Comparison of ENCODE assay signal across 13 cellular contexts in the genomic region with DNA sequence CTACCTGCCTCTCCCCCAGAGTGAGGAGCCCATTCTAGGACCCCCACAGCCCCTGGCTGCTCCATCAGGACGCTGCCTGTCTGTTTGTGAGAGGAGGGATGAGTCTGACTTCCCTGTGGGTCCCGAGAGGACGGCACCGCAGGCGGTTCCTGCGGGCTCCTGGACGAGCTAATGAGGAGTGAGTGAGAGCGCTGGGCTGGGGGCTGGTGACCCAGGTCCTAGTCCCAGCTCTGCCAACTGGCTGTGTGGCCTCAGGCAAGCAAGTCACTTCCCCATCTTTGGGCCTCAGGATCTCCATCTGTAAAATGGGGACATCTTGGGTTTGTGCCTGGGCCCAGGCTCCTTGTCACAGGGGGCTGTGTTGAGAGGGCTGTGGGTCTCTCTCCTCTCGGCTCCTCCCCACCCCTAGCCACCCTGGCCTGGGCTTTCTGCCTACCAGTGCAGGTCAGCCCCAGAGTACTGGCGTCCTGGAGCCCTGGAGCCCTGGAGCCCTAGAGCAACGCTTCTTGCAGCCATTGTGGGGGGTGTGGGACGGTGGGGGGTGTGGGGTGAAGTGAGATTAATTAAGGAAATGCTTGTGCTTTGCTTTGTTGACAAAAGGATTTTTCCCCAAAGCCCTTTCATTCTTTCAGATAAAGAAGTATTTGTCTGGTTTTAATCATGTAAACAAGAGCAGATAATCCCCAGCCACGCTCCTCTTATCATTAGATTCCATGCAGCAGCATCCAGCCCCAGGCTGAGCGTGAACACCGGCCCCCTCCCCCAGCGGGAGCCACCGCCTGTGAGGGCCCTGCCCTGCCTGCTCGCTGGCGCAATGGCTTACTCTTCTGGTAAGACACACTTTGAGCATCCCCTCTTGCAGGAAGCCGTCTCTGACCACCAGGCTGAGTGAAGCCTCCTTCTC.
DNase-seq lines count a peak whose midpoint lies in the region; ATAC-seq and TF ChIP-seq lines count a peak whose summit lies in the region.
"Had no signal": no experiment of that assay in that cellular context is flagged by ENCODE, and none has a peak within 500 bp of the region (broad histone marks: within the 10 kb centered on the region; RNA-seq: fewer than 3 reads in every experiment).

No MANE protein-coding gene starts in this region.

- no peak overlapping the region for H3K4me3 Mint-ChIP-seq in stimulated activated effector memory CD8-positive, alpha-beta T cell treated with anti-CD3 and anti-CD28 coated beads, Interleukin-12 subunit alpha, Interleukin-12 subunit beta, amount 100 ng/mL, for 72 hours
- H3K4me3 Mint-ChIP-seq: activated T-cell treated with anti-CD3 and anti-CD28 coated beads, Interleukin-2, amount 50 U/mL, for 4 hours had no signal

- peak overlapping the region; percentile 78 for H3K27ac Mint-ChIP-seq in stimulated activated effector memory CD8-positive, alpha-beta T cell treated with anti-CD3 and anti-CD28 coated beads, Interleukin-12 subunit alpha, Interleukin-12 subunit beta, amount 100 ng/mL, for 72 hours

- ATAC-seq in SK-N-SH treated with all-trans-retinoic acid at 6 μM for 48 hours (peak; percentile 60; the same call in 2 of the 3 replicates), GM19455 (IDR thresholded peaks at IDR 0.05; ENCODE audit: unreplicated experiment) (no peak)
- no peak for ATAC-seq in stimulated activated effector memory CD8-positive, alpha-beta T cell treated with anti-CD3 and anti-CD28 coated beads, Interleukin-12 subunit alpha, Interleukin-12 subunit beta, amount 100 ng/mL, for 72 hours
- ATAC-seq: activated T-cell treated with anti-CD3 and anti-CD28 coated beads, Interleukin-2, amount 50 U/mL, for 4 hours had no signal

- DNase-seq in NCI-H748 (lab: John Stamatoyannopoulos, UW; ENCODE audit: unreplicated experiment) (peak; percentile 27), NCI-H748 treated with DMSO at 0.1 percent for 48 hours (lab: John Stamatoyannopoulos, UW) (no peak), left kidney (ENCODE audit: low read depth, low spot score) (peak; percentile 39), OCI-M2 (lab: John Stamatoyannopoulos, UW; ENCODE audit: unreplicated experiment) (no peak), KG1 (lab: John Stamatoyannopoulos, UW) (no peak)
- no peak for DNase-seq in stimulated activated effector memory CD8-positive, alpha-beta T cell treated with anti-CD3 and anti-CD28 coated beads, Interleukin-12 subunit alpha, Interleukin-12 subunit beta, amount 100 ng/mL, for 72 hours (ENCODE audit: low spot score in 2 of 2)
- DNase-seq: ACHN; activated CD4-positive, CD25-positive, alpha-beta regulatory T cell; activated T-cell treated with anti-CD3 and anti-CD28 coated beads, Interleukin-2, amount 50 U/mL, for 4 hours; NCI-H2081 treated with DMSO at 0.1 percent for 48 hours; substantia nigra had no signal

- no peaks in the 10 kb centered on the region for H3K9me3 Mint-ChIP-seq in stimulated activated effector memory CD8-positive, alpha-beta T cell treated with anti-CD3 and anti-CD28 coated beads, Interleukin-12 subunit alpha, Interleukin-12 subunit beta, amount 100 ng/mL, for 72 hours

- H3K36me3 Mint-ChIP-seq in stimulated activated effector memory CD8-positive, alpha-beta T cell treated with anti-CD3 and anti-CD28 coated beads, Interleukin-12 subunit alpha, Interleukin-12 subunit beta, amount 100 ng/mL, for 72 hours = no peaks in the 10 kb centered on the region

- H3K4me1 Mint-ChIP-seq in stimulated activated effector memory CD8-positive, alpha-beta T cell treated with anti-CD3 and anti-CD28 coated beads, Interleukin-12 subunit alpha, Interleukin-12 subunit beta, amount 100 ng/mL, for 72 hours = peaks cover 9% of the 10 kb centered on the region

TF ChIP-seq in SK-N-SH treated with all-trans-retinoic acid at 6 μM for 48 hours, 23 proteins besides CTCF, POLR2A, EP300 and RAD21:
- TF ChIP-seq, protein P1, sequence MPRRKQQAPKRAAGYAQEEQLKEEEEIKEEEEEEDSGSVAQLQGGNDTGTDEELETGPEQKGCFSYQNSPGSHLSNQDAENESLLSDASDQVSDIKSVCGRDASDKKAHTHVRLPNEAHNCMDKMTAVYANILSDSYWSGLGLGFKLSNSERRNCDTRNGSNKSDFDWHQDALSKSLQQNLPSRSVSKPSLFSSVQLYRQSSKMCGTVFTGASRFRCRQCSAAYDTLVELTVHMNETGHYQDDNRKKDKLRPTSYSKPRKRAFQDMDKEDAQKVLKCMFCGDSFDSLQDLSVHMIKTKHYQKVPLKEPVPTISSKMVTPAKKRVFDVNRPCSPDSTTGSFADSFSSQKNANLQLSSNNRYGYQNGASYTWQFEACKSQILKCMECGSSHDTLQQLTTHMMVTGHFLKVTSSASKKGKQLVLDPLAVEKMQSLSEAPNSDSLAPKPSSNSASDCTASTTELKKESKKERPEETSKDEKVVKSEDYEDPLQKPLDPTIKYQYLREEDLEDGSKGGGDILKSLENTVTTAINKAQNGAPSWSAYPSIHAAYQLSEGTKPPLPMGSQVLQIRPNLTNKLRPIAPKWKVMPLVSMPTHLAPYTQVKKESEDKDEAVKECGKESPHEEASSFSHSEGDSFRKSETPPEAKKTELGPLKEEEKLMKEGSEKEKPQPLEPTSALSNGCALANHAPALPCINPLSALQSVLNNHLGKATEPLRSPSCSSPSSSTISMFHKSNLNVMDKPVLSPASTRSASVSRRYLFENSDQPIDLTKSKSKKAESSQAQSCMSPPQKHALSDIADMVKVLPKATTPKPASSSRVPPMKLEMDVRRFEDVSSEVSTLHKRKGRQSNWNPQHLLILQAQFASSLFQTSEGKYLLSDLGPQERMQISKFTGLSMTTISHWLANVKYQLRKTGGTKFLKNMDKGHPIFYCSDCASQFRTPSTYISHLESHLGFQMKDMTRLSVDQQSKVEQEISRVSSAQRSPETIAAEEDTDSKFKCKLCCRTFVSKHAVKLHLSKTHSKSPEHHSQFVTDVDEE (CRISPR knock-in tag; IDR thresholded peaks at IDR 0.05) = peak; percentile 84
- TF ChIP-seq ZFP3 (CRISPR knock-in tag; IDR thresholded peaks at IDR 0.05) (no peak), ISL1 (CRISPR knock-in tag; IDR thresholded peaks at IDR 0.05) (0 out of 2 replicates have a peak, but pooled peaks have one; percentile 8), GLIS3 (CRISPR knock-in tag; IDR thresholded peaks at IDR 0.05) (no peak), TCF4 (CRISPR knock-in tag; IDR thresholded peaks at IDR 0.05; ENCODE audit: borderline replicate concordance) (peak; percentile 92)
- TF ChIP-seq, protein P2, sequence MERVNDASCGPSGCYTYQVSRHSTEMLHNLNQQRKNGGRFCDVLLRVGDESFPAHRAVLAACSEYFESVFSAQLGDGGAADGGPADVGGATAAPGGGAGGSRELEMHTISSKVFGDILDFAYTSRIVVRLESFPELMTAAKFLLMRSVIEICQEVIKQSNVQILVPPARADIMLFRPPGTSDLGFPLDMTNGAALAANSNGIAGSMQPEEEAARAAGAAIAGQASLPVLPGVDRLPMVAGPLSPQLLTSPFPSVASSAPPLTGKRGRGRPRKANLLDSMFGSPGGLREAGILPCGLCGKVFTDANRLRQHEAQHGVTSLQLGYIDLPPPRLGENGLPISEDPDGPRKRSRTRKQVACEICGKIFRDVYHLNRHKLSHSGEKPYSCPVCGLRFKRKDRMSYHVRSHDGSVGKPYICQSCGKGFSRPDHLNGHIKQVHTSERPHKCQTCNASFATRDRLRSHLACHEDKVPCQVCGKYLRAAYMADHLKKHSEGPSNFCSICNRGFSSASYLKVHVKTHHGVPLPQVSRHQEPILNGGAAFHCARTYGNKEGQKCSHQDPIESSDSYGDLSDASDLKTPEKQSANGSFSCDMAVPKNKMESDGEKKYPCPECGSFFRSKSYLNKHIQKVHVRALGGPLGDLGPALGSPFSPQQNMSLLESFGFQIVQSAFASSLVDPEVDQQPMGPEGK (CRISPR knock-in tag; IDR thresholded peaks at IDR 0.05; ENCODE audit: borderline replicate concordance) = no peak

Comparison
In these comparisons a context has a peak if more than half of its experiments do, and no peak if none do; other contexts are left out.
1. DNase-seq: peak in NCI-H748 (single experiment) and left kidney (single experiment); none in NCI-H748 treated with DMSO at 0.1 percent for 48 hours (single experiment), stimulated activated effector memory CD8-positive, alpha-beta T cell treated with anti-CD3 and anti-CD28 coated beads, Interleukin-12 subunit alpha, Interleukin-12 subunit beta, amount 100 ng/mL, for 72 hours (0 of 2), OCI-M2 (single experiment) and KG1 (single experiment).